In the genomic region with DNA sequence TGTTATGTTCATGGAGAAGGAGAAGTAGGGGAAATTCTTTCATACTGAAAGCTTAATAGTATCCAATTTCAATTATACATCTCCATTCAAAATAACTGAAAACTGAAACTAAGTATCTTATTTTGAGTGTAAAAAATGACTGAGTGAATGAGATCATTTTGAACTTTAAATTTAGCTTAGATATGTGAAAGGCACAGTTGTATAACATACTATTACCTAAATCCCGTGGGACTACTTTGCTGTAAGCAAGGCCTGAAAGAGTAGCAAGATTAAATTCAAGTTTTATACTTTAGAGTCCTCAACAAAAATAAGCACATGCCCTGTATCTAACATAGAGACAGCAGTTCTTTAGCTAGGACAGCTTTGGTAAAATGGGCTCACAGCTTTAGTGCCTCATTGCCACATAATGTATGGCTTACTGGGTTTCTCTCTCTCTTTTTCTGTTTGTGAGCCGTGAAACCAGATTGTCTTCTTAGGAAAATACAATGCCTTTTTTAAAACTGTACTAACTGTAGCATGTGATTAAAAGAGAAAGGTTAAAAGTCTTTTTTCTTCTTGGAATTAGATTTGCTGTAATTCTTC, we compare ENCODE assay signal across 1 cellular context.
TF ChIP-seq lines count a peak whose summit lies in the region.

No MANE protein-coding gene starts in this region.

TF ChIP-seq in GM12878, 131 proteins besides CTCF, POLR2A, EP300 and RAD21:
- TF ChIP-seq ATF7 (IDR thresholded peaks at IDR 0.05; ENCODE audit: low read depth), result peak; percentile 39
- TF ChIP-seq JUNB (IDR thresholded peaks at IDR 0.05), result peak; percentile 56
- TF ChIP-seq MEF2A (IDR thresholded peaks at IDR 0.05; ENCODE audit: insufficient read depth, low read depth, low read length), result 0 out of 2 replicates have a peak, but pooled peaks have one; percentile 29
- no peak for TF ChIP-seq ZNF217 (IDR thresholded peaks at IDR 0.05)
- TF ChIP-seq, protein P1, sequence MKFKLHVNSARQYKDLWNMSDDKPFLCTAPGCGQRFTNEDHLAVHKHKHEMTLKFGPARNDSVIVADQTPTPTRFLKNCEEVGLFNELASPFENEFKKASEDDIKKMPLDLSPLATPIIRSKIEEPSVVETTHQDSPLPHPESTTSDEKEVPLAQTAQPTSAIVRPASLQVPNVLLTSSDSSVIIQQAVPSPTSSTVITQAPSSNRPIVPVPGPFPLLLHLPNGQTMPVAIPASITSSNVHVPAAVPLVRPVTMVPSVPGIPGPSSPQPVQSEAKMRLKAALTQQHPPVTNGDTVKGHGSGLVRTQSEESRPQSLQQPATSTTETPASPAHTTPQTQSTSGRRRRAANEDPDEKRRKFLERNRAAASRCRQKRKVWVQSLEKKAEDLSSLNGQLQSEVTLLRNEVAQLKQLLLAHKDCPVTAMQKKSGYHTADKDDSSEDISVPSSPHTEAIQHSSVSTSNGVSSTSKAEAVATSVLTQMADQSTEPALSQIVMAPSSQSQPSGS (IDR thresholded peaks at IDR 0.05; ENCODE audit: low read length), result 0 out of 2 replicates have a peak, but pooled peaks have one; percentile 59
- TF ChIP-seq ETV6 (conservative IDR thresholded peaks at IDR 0.05 in 1 of 2, IDR thresholded peaks at IDR 0.05 in 1 of 2; ENCODE audit: borderline replicate concordance in 1 of 2, low read depth in 1 of 2), result no peak
- TF ChIP-seq NFIC (IDR thresholded peaks at IDR 0.05; ENCODE audit: low read depth, low read length), result peak; percentile 80; the same call in 1 of the 2 replicates
- TF ChIP-seq MEF2B (IDR thresholded peaks at IDR 0.05; ENCODE audit: partially characterized antibody, poor library complexity, severe bottlenecking), result peak; percentile 77
TF ChIP-seq in GM12878: peak in this region for 6.
